Comparison of ENCODE assay signal across 17 cellular contexts in the genomic region with DNA sequence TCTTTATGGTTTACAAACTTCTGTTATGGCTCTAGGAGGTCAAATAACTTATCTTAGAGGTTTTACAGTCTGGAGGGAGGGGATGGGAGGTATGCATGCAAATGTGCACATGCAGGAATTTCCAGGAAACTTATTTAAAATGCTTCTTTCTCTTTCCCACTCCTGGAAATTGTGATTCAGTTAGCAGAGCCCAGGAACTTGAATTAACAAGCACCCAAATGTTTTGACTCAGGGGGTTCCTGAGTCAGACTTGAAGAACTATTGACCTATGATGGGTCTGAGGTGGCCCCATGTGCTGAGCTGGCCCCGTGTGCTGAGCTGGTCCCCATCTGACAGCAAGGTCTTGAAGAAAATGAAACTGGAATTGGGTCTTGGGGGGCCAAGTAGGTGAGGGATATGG.
"Had no signal": no experiment of that assay in that cellular context is flagged by ENCODE, and none has a peak within 500 bp of the region (broad histone marks: within the 10 kb centered on the region; RNA-seq: fewer than 3 reads in every experiment).

No MANE protein-coding gene starts in this region.

- H3K27ac ChIP-seq: ascending aorta, colonic mucosa, heart left ventricle, parathyroid adenoma, thyroid gland, uterus had no signal

- H3K9ac ChIP-seq: parathyroid adenoma had no signal

- H3K79me2 ChIP-seq: parathyroid adenoma had no signal

- H3K4me1 ChIP-seq: ascending aorta, colonic mucosa, heart left ventricle, parathyroid adenoma, thyroid gland, uterus had no signal

- H3K4me3 ChIP-seq: ascending aorta, colonic mucosa, heart left ventricle, mucosa of descending colon, thyroid gland, uterus had no signal

- H3K27me3 ChIP-seq: ascending aorta, colonic mucosa, heart left ventricle, thyroid gland, uterus had no signal

- H2AFZ ChIP-seq: parathyroid adenoma had no signal

- DNase-seq: activated CD4-positive, alpha-beta T cell treated with anti-CD3 and anti-CD28 coated beads, Interleukin-2, amount 10 ng/mL, durations not matched to agents 7 days and 5 days; activated CD4-positive, CD25-positive, alpha-beta regulatory T cell; activated CD8-positive, alpha-beta memory T cell treated with anti-CD3 and anti-CD28 coated beads for 24 hours; activated naive CD4-positive, alpha-beta T cell; activated naive CD8-positive, alpha-beta T cell treated with anti-CD3 and anti-CD28 coated beads, Interleukin-2, amount 50 U/mL, for 24 hours; caudate nucleus; colonic mucosa; foreskin melanocyte; heart left ventricle; mucosa of descending colon; naive thymus-derived CD4-positive, alpha-beta T cell; stimulated activated CD4-positive, alpha-beta T cell treated with anti-CD3 and anti-CD28 coated beads, Interleukin-4, amount 100 ng/mL, for 1 hour; stimulated activated naive B cell treated with anti-CD40 and anti-IgM and Interleukin-4, amounts not matched to agents 10 μg/mL and 1 μg/mL and 100 μg/mL, for 72 hours; thyroid gland; uterus had no signal

- H3K36me3 ChIP-seq: colonic mucosa, heart left ventricle, thyroid gland, uterus had no signal

- H3K9me3 ChIP-seq: ascending aorta, colonic mucosa, heart left ventricle, mucosa of descending colon, thyroid gland, uterus had no signal
